In genomic region chr3:23915537-23916108, GRCh38 we compare ENCODE assay signal across 1 cellular context.
TF ChIP-seq lines count a peak whose summit lies in the region.

No MANE protein-coding gene starts in this region.

TF ChIP-seq in WTC11, 78 proteins besides CTCF, POLR2A, EP300 and RAD21 (continued from another document):
- no peak for TF ChIP-seq ARID4B (CRISPR knock-in tag; IDR thresholded peaks at IDR 0.05; ENCODE audit: borderline replicate concordance)
- TF ChIP-seq, protein P1, sequence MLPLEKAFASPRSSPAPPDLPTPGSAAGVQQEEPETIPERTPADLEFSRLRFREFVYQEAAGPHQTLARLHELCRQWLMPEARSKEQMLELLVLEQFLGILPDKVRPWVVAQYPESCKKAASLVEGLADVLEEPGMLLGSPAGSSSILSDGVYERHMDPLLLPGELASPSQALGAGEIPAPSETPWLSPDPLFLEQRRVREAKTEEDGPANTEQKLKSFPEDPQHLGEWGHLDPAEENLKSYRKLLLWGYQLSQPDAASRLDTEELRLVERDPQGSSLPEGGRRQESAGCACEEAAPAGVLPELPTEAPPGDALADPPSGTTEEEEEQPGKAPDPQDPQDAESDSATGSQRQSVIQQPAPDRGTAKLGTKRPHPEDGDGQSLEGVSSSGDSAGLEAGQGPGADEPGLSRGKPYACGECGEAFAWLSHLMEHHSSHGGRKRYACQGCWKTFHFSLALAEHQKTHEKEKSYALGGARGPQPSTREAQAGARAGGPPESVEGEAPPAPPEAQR (CRISPR knock-in tag; IDR thresholded peaks at IDR 0.05), result no peak
- no peak for TF ChIP-seq EMX1 (CRISPR knock-in tag; IDR thresholded peaks at IDR 0.05)
- TF ChIP-seq, protein P2, sequence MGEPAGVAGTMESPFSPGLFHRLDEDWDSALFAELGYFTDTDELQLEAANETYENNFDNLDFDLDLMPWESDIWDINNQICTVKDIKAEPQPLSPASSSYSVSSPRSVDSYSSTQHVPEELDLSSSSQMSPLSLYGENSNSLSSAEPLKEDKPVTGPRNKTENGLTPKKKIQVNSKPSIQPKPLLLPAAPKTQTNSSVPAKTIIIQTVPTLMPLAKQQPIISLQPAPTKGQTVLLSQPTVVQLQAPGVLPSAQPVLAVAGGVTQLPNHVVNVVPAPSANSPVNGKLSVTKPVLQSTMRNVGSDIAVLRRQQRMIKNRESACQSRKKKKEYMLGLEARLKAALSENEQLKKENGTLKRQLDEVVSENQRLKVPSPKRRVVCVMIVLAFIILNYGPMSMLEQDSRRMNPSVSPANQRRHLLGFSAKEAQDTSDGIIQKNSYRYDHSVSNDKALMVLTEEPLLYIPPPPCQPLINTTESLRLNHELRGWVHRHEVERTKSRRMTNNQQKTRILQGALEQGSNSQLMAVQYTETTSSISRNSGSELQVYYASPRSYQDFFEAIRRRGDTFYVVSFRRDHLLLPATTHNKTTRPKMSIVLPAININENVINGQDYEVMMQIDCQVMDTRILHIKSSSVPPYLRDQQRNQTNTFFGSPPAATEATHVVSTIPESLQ (CRISPR knock-in tag; IDR thresholded peaks at IDR 0.05), result no peak
